Comparison of ENCODE assay signal across 7 cellular contexts in the genomic region with DNA sequence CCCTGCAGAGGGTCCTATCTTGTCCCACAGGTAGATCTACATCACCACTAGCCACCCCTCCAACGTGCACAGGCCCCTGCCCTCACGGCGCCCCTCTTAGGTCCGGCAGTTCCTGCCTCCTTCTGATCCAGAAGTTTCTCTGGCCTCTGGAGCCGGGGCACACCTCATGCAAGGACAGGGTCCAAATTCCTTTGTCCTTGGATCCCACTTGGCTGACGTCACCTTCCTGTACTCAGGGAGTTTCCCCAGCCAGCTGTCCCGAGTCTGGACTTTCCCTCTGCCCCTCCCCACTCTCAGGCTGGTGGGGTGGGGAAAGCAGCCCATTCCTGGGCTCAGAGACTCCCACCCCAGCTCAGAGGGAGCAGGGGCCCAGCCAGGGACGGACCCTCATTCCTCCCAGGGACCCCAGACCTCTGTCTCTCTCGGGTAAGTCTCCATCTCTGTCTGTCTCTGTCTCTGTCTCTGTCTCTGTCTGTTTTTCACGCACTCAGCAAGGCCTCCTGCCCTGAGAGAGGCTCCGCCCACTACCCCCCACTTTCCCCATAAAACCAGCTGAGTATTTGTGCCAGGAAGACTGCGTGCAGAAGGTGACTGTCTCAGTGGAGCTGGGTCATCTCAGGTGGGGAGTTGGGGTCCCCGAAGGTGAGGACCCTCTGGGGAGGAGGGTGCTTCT. TPM values are rescaled to one million over a fixed set of nuclear protein-coding genes. Genes with fewer than 3 reads are reported as not detected.
DNase-seq lines count a peak whose midpoint lies in the region; FAIRE-seq and TF ChIP-seq lines count a peak whose summit lies in the region.

A gene with protein sequence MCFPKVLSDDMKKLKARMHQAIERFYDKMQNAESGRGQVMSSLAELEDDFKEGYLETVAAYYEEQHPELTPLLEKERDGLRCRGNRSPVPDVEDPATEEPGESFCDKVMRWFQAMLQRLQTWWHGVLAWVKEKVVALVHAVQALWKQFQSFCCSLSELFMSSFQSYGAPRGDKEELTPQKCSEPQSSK (plus strand): TSS at position 572 of the 673 bp plus-strand sequence. CDS start 172 bp downstream, outside the sequence.

- peaks cover 67% of the 10 kb centered on the region for H3K4me1 Mint-ChIP-seq in activated CD4-positive, alpha-beta memory T cell treated with anti-CD3 and anti-CD28 coated beads for 36 hours (ENCODE audit: low read depth)

- no TSS peak for BruUV-seq in A673 (replicated peaks; lab: Mats Ljungman, UMichigan)

- H3K27me3 Mint-ChIP-seq in activated CD4-positive, alpha-beta memory T cell treated with anti-CD3 and anti-CD28 coated beads for 36 hours: peaks cover 4% of the 10 kb centered on the region

- TF ChIP-seq CTCF in A673 (conservative IDR thresholded peaks at IDR 0.05; ENCODE audit: low read depth, low read length): no peak

- H3K4me3 ChIP-seq in endocrine pancreas (ENCODE audit: control insufficient read depth, insufficient read depth, low read length) (no peak within 1 kb of the TSS), A673 (ENCODE audit: low read depth, low read length, poor library complexity, severe bottlenecking) (no peak within 1 kb of the TSS)

- peak; percentile 76 for DNase-seq in HK-2 (ENCODE audit: unreplicated experiment)
- DNase-seq in activated CD4-positive, alpha-beta memory T cell treated with anti-CD3 and anti-CD28 coated beads for 36 hours: peak; percentile 87
- peak; percentile 67 for DNase-seq in non-pigmented ciliary epithelial cell (ENCODE audit: low read depth)
- DNase-seq in urothelium cell line (ENCODE audit: low spot score): peak; percentile 76
- no peak for DNase-seq in NCI-H146 treated with DMSO at 0.1 percent for 48 hours (lab: John Stamatoyannopoulos, UW; ENCODE audit: unreplicated experiment)
- no peak for DNase-seq in A673 (ENCODE audit: low spot score)

- peak within 1 kb of the TSS; percentile 33 for H3K9ac ChIP-seq in endocrine pancreas (ENCODE audit: control insufficient read depth, insufficient read depth, low read length)

- peaks cover 46% of the 10 kb centered on the region for H3K36me3 Mint-ChIP-seq in activated CD4-positive, alpha-beta memory T cell treated with anti-CD3 and anti-CD28 coated beads for 36 hours

- peak within 1 kb of the TSS; percentile 100 for H3K27ac Mint-ChIP-seq in activated CD4-positive, alpha-beta memory T cell treated with anti-CD3 and anti-CD28 coated beads for 36 hours

- H3K27ac ChIP-seq in A673 (ENCODE audit: low read depth, low read length, poor library complexity, severe bottlenecking): no peak within 1 kb of the TSS

- peak within 1 kb of the TSS; percentile 99 for H3K4me3 Mint-ChIP-seq in activated CD4-positive, alpha-beta memory T cell treated with anti-CD3 and anti-CD28 coated beads for 36 hours

- H3K4me1 ChIP-seq in endocrine pancreas (ENCODE audit: control insufficient read depth, insufficient read depth, low read length): no peaks in the 10 kb centered on the region
- no peaks in the 10 kb centered on the region for H3K4me1 ChIP-seq in A673 (ENCODE audit: insufficient read depth, low read length, poor library complexity, severe bottlenecking)

- H3K36me3 ChIP-seq in endocrine pancreas (ENCODE audit: control insufficient read depth, insufficient read depth, low read length) (no peaks in the 10 kb centered on the region), A673 (ENCODE audit: insufficient read depth, low read length, poor library complexity, severe bottlenecking) (no peaks in the 10 kb centered on the region)

- peaks cover 4% of the 10 kb centered on the region for H3K27me3 ChIP-seq in endocrine pancreas (ENCODE audit: control insufficient read depth, insufficient read depth, low read length)
- H3K27me3 ChIP-seq in A673 (replicated peaks; ENCODE audit: insufficient read depth, low read depth, low read length, poor library complexity): no peaks in the 10 kb centered on the region

- POLR2A ChIA-PET in activated CD4-positive, alpha-beta memory T cell treated with anti-CD3 and anti-CD28 coated beads for 36 hours (lab: Charles Lee): interaction anchor here (0.5 to 6.1 kb wide), 10 partner anchors 11 to 378 kb away, joined by 3 to 89 read pairs (median 4); a partner anchor contains a TSS
- POLR2A ChIA-PET in A673 (lab: Charles Lee; ENCODE audit: low non-redundant PET): no interaction called here

- H3K9me3 ChIP-seq in endocrine pancreas (ENCODE audit: control insufficient read depth, low read length) (no peaks in the 10 kb centered on the region), A673 (ENCODE audit: low read depth, low read length, poor library complexity, severe bottlenecking) (no peaks in the 10 kb centered on the region)

- intact Hi-C loops in activated CD4-positive, alpha-beta memory T cell treated with anti-CD3 and anti-CD28 coated beads for 36 hours (cut with micrococcal nuclease): loop anchor here (1.0 kb wide), 1 partner anchor 10 kb away; no protein-coding TSS in a partner anchor
- intact Hi-C loops in A673 (cut with micrococcal nuclease; ENCODE audit: unreplicated experiment): no loop called here

- CTCF ChIA-PET in activated CD4-positive, alpha-beta memory T cell treated with anti-CD3 and anti-CD28 coated beads for 36 hours (lab: Charles Lee): interaction anchor here (0.5 to 12.3 kb wide), 10 partner anchors 10 to 109 kb away, joined by 3 to 270 read pairs (median 4); no protein-coding TSS in a partner anchor
- CTCF ChIA-PET in A673 (lab: Charles Lee): no interaction called here

- no peak for FAIRE-seq in urothelium cell line (lab: Jason Lieb, UNC)

- H3K9me3 Mint-ChIP-seq in activated CD4-positive, alpha-beta memory T cell treated with anti-CD3 and anti-CD28 coated beads for 36 hours: no peaks in the 10 kb centered on the region

RNA-seq across cellular contexts. Expression of the gene that starts here (rescaled TPM):
- 1,000 to 10,000 TPM; 2,504 to 2,532 TPM for total RNA-seq in activated CD4-positive, alpha-beta memory T cell treated with anti-CD3 and anti-CD28 coated beads for 36 hours
- total RNA-seq in A673 (2021): 4.5 and 7.7 TPM in 2 replicates

Comparison
In these comparisons a context has a peak if more than half of its experiments do, and no peak if none do; other contexts are left out.
1. RNA of the gene that starts here (total RNA-seq): 2,504 to 2,532 TPM in activated CD4-positive, alpha-beta memory T cell treated with anti-CD3 and anti-CD28 coated beads for 36 hours; 4.5 to 7.7 TPM in A673; every median in the first group is over 100 times any median in the second.
2. DNase-seq: peak in HK-2 (single experiment), activated CD4-positive, alpha-beta memory T cell treated with anti-CD3 and anti-CD28 coated beads for 36 hours (single experiment), non-pigmented ciliary epithelial cell (single experiment) and urothelium cell line (single experiment); none in NCI-H146 treated with DMSO at 0.1 percent for 48 hours (single experiment) and A673 (single experiment).